ENCODE assay signal across 8 cellular contexts in genomic region chr11:69674267-69674885, GRCh38. TPM values are rescaled to one million over a fixed set of nuclear protein-coding genes. Genes with fewer than 3 reads are reported as not detected.
DNase-seq lines count a peak whose midpoint lies in the region; ATAC-seq and TF ChIP-seq lines count a peak whose summit lies in the region.

No MANE protein-coding gene starts in this region.

- H3K36me3 ChIP-seq in SK-N-SH (replicated peaks in 1 of 2; ENCODE audit: control insufficient read depth in 1 of 2, insufficient read depth in 2 of 2, low read length in 1 of 2) (peaks cover 13 to 20% of the 10 kb centered on the region in 2 experiments), ectodermal cell (ENCODE audit: control insufficient read depth, insufficient read depth, low read length) (no peaks in the 10 kb centered on the region), mucosa of rectum (ENCODE audit: control insufficient read depth in 2 of 2, insufficient read depth in 2 of 2, low read length in 2 of 2) (peaks cover 17 to 21% of the 10 kb centered on the region in 2 donors), aorta (ENCODE audit: control insufficient read depth in 1 of 2, insufficient read depth in 2 of 2, low read length in 1 of 2) (peaks cover 0 to 2% of the 10 kb centered on the region in 2 donors)

- no peak for TF ChIP-seq RAD21 in SK-N-SH (IDR thresholded peaks at IDR 0.05; ENCODE audit: low read length)

- POLR2A ChIA-PET in SK-N-SH (lab: Yijun Ruan, JAX): interaction anchor here (0.9 to 1.0 kb wide), 2 partner anchors 29 to 30 kb away, joined by 3 to 5 read pairs; no protein-coding TSS in a partner anchor

- TF ChIP-seq CTCF in 22Rv1 (IDR thresholded peaks at IDR 0.05) (no peak), SK-N-SH (IDR thresholded peaks at IDR 0.05) (no peak)

- H3K9me3 ChIP-seq in SK-N-SH (no peaks in the 10 kb centered on the region), ectodermal cell (ENCODE audit: control insufficient read depth, low read length) (no peaks in the 10 kb centered on the region), mucosa of rectum (ENCODE audit: control insufficient read depth in 2 of 2, low read length in 2 of 2) (no peaks in the 10 kb centered on the region), aorta (ENCODE audit: control insufficient read depth, low read length) (no peaks in the 10 kb centered on the region)

- H3K27ac ChIP-seq in 22Rv1: peak overlapping the region; percentile 80
- H3K27ac ChIP-seq in SK-N-SH (ENCODE audit: low read depth in 2 of 2, low read length in 1 of 2): peak overlapping the region; percentile 70 to 90; a peak in 3 of 4 replicates
- peak overlapping the region; percentile 13 for H3K27ac ChIP-seq in ectodermal cell (ENCODE audit: insufficient read depth, low read depth, low read length, poor library complexity, severe bottlenecking)
- peak overlapping the region; percentile 60 to 86 for H3K27ac ChIP-seq in mucosa of rectum (ENCODE audit: low read depth in 2 of 2, low read length in 2 of 2)
- peak overlapping the region in 1 of 2 donors; percentile 11 for H3K27ac ChIP-seq in aorta (ENCODE audit: low read depth in 1 of 2, low read length in 2 of 2)

- CTCF ChIA-PET in SK-N-SH (lab: Yijun Ruan, JAX): interaction anchor here (0.9 to 4.1 kb wide), 12 partner anchors 8 to 574 kb away, joined by 3 to 30 read pairs (median 6); no protein-coding TSS in a partner anchor

- peaks cover 33% of the 10 kb centered on the region for H3K79me2 ChIP-seq in SK-N-SH (ENCODE audit: insufficient read depth)

- no peak for TF ChIP-seq EP300 in SK-N-SH (IDR thresholded peaks at IDR 0.05; ENCODE audit: borderline replicate concordance in 1 of 2, low read depth in 1 of 2, low read length in 1 of 2)

- no peak for DNase-seq in SK-N-SH
- peak in 1 of 2 donors; percentile 81 for DNase-seq in aorta
- no peak for DNase-seq in C1 segment of cervical spinal cord (lab: John Stamatoyannopoulos, UW)
- DNase-seq in DMS114 treated with DMSO at 0.1 percent for 48 hours (lab: John Stamatoyannopoulos, UW; ENCODE audit: unreplicated experiment): no peak

- ATAC-seq in GM19351 (IDR thresholded peaks at IDR 0.05; ENCODE audit: unreplicated experiment): peak; percentile 11
- peak; percentile 3 for ATAC-seq in aorta (ENCODE audit: low FRiP score)

- peaks cover 22% of the 10 kb centered on the region for H3F3A ChIP-seq in SK-N-SH (replicated peaks; ENCODE audit: insufficient read depth)

- H3K27me3 ChIP-seq in SK-N-SH (ENCODE audit: insufficient read depth) (no peaks in the 10 kb centered on the region), ectodermal cell (ENCODE audit: control insufficient read depth, insufficient read depth, low read length, poor library complexity, severe bottlenecking) (no peaks in the 10 kb centered on the region), mucosa of rectum (ENCODE audit: control insufficient read depth in 2 of 2, insufficient read depth in 2 of 2, low read length in 2 of 2) (no peaks in the 10 kb centered on the region), aorta (ENCODE audit: control insufficient read depth in 1 of 2, insufficient read depth in 2 of 2, low read length in 1 of 2) (no peaks in the 10 kb centered on the region)

- H2AFZ ChIP-seq in SK-N-SH (ENCODE audit: low read depth): 0 out of 2 replicates have a peak overlapping the region, but pooled peaks have one; percentile 42

- peak overlapping the region; percentile 100 for H3K4me2 ChIP-seq in SK-N-SH

- H3K9ac ChIP-seq in SK-N-SH (peak overlapping the region; percentile 99), mucosa of rectum (ENCODE audit: low read depth in 1 of 2, low read length in 2 of 2) (peak overlapping the region; percentile 73 to 95)

- H3K4me1 ChIP-seq in SK-N-SH (ENCODE audit: control insufficient read depth in 1 of 2, insufficient read depth in 2 of 2, low read depth in 1 of 2, low read length in 1 of 2) (peaks cover 8 to 24% of the 10 kb centered on the region in 2 experiments; a peak in 3 of 4 replicates), ectodermal cell (ENCODE audit: control insufficient read depth, insufficient read depth, low read length) (peaks cover 9% of the 10 kb centered on the region), mucosa of rectum (ENCODE audit: control insufficient read depth in 2 of 2, insufficient read depth in 2 of 2, low read length in 2 of 2) (peaks cover 8% of the 10 kb centered on the region in 2 donors), aorta (ENCODE audit: control insufficient read depth in 1 of 2, insufficient read depth in 2 of 2, low read length in 2 of 2) (no peaks in the 10 kb centered on the region)

- peaks cover 18% of the 10 kb centered on the region for H4K20me1 ChIP-seq in SK-N-SH (ENCODE audit: insufficient read depth)

- intact Hi-C loops in aorta (cut with DNase I): no loop called here

- peak overlapping the region; percentile 79 to 100 for H3K4me3 ChIP-seq in SK-N-SH (ENCODE audit: low read depth in 2 of 2, low read length in 1 of 2)
- peak overlapping the region; percentile 97 for H3K4me3 ChIP-seq in ectodermal cell (ENCODE audit: insufficient read depth, low read depth, low read length)
- peak overlapping the region; percentile 96 to 97 for H3K4me3 ChIP-seq in mucosa of rectum (ENCODE audit: low read length in 2 of 2)
- H3K4me3 ChIP-seq in aorta (ENCODE audit: low read length in 2 of 2): peak overlapping the region; percentile 52 to 92

- no peaks in the 10 kb centered on the region for H3K9me2 ChIP-seq in SK-N-SH

- WGBS in SK-N-SH (ENCODE audit: low lambda C conversion rate): 8% methylated on average over 18 of the region's 18 CpGs
- 33% methylated on average over 18 of the region's 18 CpGs for WGBS in ectodermal cell, 2 experiments
- 16 to 17% methylated on average over 18 of the region's 18 CpGs for WGBS in aorta, 2 donors

TF ChIP-seq in SK-N-SH, 30 proteins besides CTCF, POLR2A, EP300 and RAD21:
- TF ChIP-seq JUND (IDR thresholded peaks at IDR 0.05): no peak
- TF ChIP-seq MAX (IDR thresholded peaks at IDR 0.05; ENCODE audit: low read depth): peak; percentile 8; the same call in 1 of the 2 replicates

RNA-seq across cellular contexts. Expression of gene LTO1, which starts 0.8 kb away (rescaled TPM):
- polyA plus RNA-seq in SK-N-SH (2012; rRNA removed) (30.8 and 33.1 TPM in 2 replicates), aorta (10 to 100 TPM in 1 of 2 donors, 1 to 10 TPM in 1; 4.6 to 32.6 TPM)
- 27.2 and 30.5 TPM in 2 replicates for polyA plus RNA-seq in SK-N-SH (2012; cell fraction: cytosol; rRNA removed)
- 93.5 and 102 TPM in 2 replicates for polyA plus RNA-seq in SK-N-SH (2012; cell fraction: nucleus; rRNA removed)
- 24.9 TPM for polyA plus RNA-seq in ectodermal cell (2013, experiment 1 of 4)
- polyA plus RNA-seq in ectodermal cell (2013, experiment 2 of 4): 28.3 TPM
- polyA plus RNA-seq in ectodermal cell (2013, experiment 3 of 4): 19.9 TPM
- 21.5 TPM for polyA plus RNA-seq in ectodermal cell (2013, experiment 4 of 4)
- 10 to 100 TPM; 20.7 to 34.5 TPM for total RNA-seq in aorta

RNA-seq across cellular contexts. Expression of gene FGF19, which starts 29.4 kb away (rescaled TPM):
- not detected in 2 replicates for polyA plus RNA-seq in SK-N-SH (2012; rRNA removed)
- not detected in 2 replicates for polyA plus RNA-seq in SK-N-SH (2012; cell fraction: cytosol; rRNA removed)
- 0.02 TPM in 1 of 2 replicates, not detected in the other for polyA plus RNA-seq in SK-N-SH (2012; cell fraction: nucleus; rRNA removed)
- 1.4 TPM for polyA plus RNA-seq in ectodermal cell (2013, experiment 1 of 4)
- polyA plus RNA-seq in ectodermal cell (2013, experiment 2 of 4): 1.5 TPM
- polyA plus RNA-seq in ectodermal cell (2013, experiment 3 of 4): 1.3 TPM
- polyA plus RNA-seq in ectodermal cell (2013, experiment 4 of 4): 1.2 TPM
- total RNA-seq in aorta: not detected
- polyA plus RNA-seq in aorta: not detected

RNA-seq across cellular contexts. Expression of gene CCND1, which starts 33.4 kb away (rescaled TPM):
- polyA plus RNA-seq in SK-N-SH (2012; rRNA removed) (242 and 285 TPM in 2 replicates), aorta (10 to 100 TPM; 20.9 to 64.9 TPM)
- 196 and 213 TPM in 2 replicates for polyA plus RNA-seq in SK-N-SH (2012; cell fraction: cytosol; rRNA removed)
- 319 and 430 TPM in 2 replicates for polyA plus RNA-seq in SK-N-SH (2012; cell fraction: nucleus; rRNA removed)
- 197 TPM for polyA plus RNA-seq in ectodermal cell (2013, experiment 1 of 4)
- polyA plus RNA-seq in ectodermal cell (2013, experiment 2 of 4): 199 TPM
- 138 TPM for polyA plus RNA-seq in ectodermal cell (2013, experiment 3 of 4)
- polyA plus RNA-seq in ectodermal cell (2013, experiment 4 of 4): 152 TPM
- total RNA-seq in aorta: 100 to 1,000 TPM in 1 of 2 donors, 10 to 100 TPM in 1; 77.6 to 102 TPM
